In genomic region chr3:111761309-111761795, GRCh38 we compare ENCODE assay signal across 9 cellular contexts.
DNase-seq lines count a peak whose midpoint lies in the region; ATAC-seq and TF ChIP-seq lines count a peak whose summit lies in the region.
"Had no signal": no experiment of that assay in that cellular context is flagged by ENCODE, and none has a peak within 500 bp of the region (broad histone marks: within the 10 kb centered on the region; RNA-seq: fewer than 3 reads in every experiment).

No MANE protein-coding gene starts in this region.

- no peaks in the 10 kb centered on the region for H3K9me3 ChIP-seq in prostate gland

- no peak for TF ChIP-seq POLR2A in prostate gland (IDR thresholded peaks at IDR 0.05)

- H3K27me3 ChIP-seq in dorsolateral prefrontal cortex (peaks cover 0 to 5% (median 0%) of the 10 kb centered on the region in 45 donors), prostate gland (replicated peaks; ENCODE audit: insufficient read depth) (no peaks in the 10 kb centered on the region)
- H3K27me3 ChIP-seq: cardiac muscle cell had no signal

- no peaks in the 10 kb centered on the region for H3K36me3 ChIP-seq in prostate gland
- H3K36me3 ChIP-seq: cardiac muscle cell had no signal

- H3K4me3 ChIP-seq in dorsolateral prefrontal cortex (no peak overlapping the region), prostate gland (no peak overlapping the region)
- H3K4me3 ChIP-seq: cardiac muscle cell had no signal

- peak overlapping the region in 37 of 59 donors; percentile 1 to 86 (median 68) for H3K27ac ChIP-seq in dorsolateral prefrontal cortex
- H3K27ac ChIP-seq in prostate gland: peak overlapping the region; percentile 70 to 73
- H3K27ac ChIP-seq: cardiac muscle cell had no signal

- 16% methylated on average over 4 of the region's 4 CpGs for WGBS in prostate gland

- peaks cover 4% of the 10 kb centered on the region for H3K4me1 ChIP-seq in prostate gland (replicated peaks)

- intact Hi-C loops in dorsolateral prefrontal cortex (cut with DNase I) (no loop called here), prostate gland (cut with DNase I) (no loop called here)

- no peak for TF ChIP-seq CTCF in dorsolateral prefrontal cortex (IDR thresholded peaks at IDR 0.05 in 54 of 56, conservative IDR thresholded peaks at IDR 0.05 in 2 of 56; ENCODE audit: low read depth in 1 of 56, partially characterized antibody in 56 of 56)
- no peak for TF ChIP-seq CTCF in prostate gland (IDR thresholded peaks at IDR 0.05)

- DNase-seq in GM04504 (ENCODE audit: low read depth) (peak; percentile 62), HPDE6-E6E7 (ENCODE audit: extremely low spot score) (peak; percentile 85), dorsolateral prefrontal cortex (peak in 1 of 10 donors; percentile 3), prostate gland (ENCODE audit: low spot score) (no peak), DMS153 (lab: John Stamatoyannopoulos, UW) (no peak), NCI-H2196 treated with DMSO at 0.1 percent for 48 hours (lab: John Stamatoyannopoulos, UW; ENCODE audit: unreplicated experiment) (no peak)
- no peak for DNase-seq in activated CD4-positive, CD25-positive, alpha-beta regulatory T cell treated with anti-CD3 and anti-CD28 coated beads, Interleukin-2, amount 50 U/mL, for 72 hours

- no peak for ATAC-seq in HG02973 (IDR thresholded peaks at IDR 0.05; ENCODE audit: unreplicated experiment)

Comparison
In these comparisons a context has a peak if more than half of its experiments do, and no peak if none do; other contexts are left out.
1. DNase-seq: peak in GM04504 (single experiment) and HPDE6-E6E7 (single experiment); none in prostate gland (single experiment), DMS153 (single experiment), activated CD4-positive, CD25-positive, alpha-beta regulatory T cell treated with anti-CD3 and anti-CD28 coated beads, Interleukin-2, amount 50 U/mL, for 72 hours (single experiment) and NCI-H2196 treated with DMSO at 0.1 percent for 48 hours (single experiment).